ENCODE assay signal across 34 cellular contexts in the genomic region with DNA sequence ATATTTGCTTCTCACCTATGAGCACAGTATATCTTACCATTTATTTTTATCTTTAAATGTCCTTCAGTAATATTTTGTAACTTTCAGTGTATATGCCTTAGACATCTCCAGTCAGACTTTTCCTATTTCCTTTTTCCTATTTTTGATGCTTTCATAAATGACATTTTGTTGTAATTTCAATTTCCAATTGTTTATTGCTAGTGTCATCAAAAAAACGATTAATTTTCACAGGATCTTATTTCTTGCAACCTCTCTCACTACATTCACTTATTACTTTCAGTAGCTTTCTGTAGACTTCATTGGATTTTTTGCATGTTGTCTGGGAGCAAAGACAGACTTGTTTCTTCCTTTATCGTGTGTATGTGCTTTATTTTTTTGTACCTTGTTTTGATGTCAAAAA.
"Had no signal": no experiment of that assay in that cellular context is flagged by ENCODE, and none has a peak within 500 bp of the region (broad histone marks: within the 10 kb centered on the region; RNA-seq: fewer than 3 reads in every experiment).

No MANE protein-coding gene starts in this region.

- H3K4me3 ChIP-seq: adrenal gland, body of pancreas, breast epithelium had no signal

- H3K4me1 ChIP-seq: adrenal gland, body of pancreas, breast epithelium had no signal

- H3K9me3 ChIP-seq: adrenal gland had no signal

- H3K36me3 ChIP-seq: adrenal gland, brain microvascular endothelial cell, breast epithelium had no signal

- DNase-seq: activated B cell treated with CpG ODN at 0.5 μM for 24 hours; activated CD4-positive, alpha-beta memory T cell treated with anti-CD3 and anti-CD28 coated beads for 36 hours; activated CD4-positive, alpha-beta T cell treated with anti-CD3 and anti-CD28 coated beads for 4 hours; activated CD4-positive, alpha-beta T cell treated with anti-CD3 and anti-CD28 coated beads, Interleukin-2, amount 10 ng/mL, durations not matched to agents 24 days and 14 days; activated CD4-positive, alpha-beta T cell treated with anti-CD3 and anti-CD28 coated beads, Interleukin-2, amount 50 U/mL, for 1 hour; activated CD4-positive, alpha-beta T cell treated with anti-CD3 and anti-CD28 coated beads, Interleukin-2, amount 50 U/mL, for 4 hours; activated CD4-positive, CD25-positive, alpha-beta regulatory T cell treated with anti-CD3 and anti-CD28 coated beads, Interleukin-2, amount 50 U/mL, for 72 hours; activated CD8-positive, alpha-beta memory T cell treated with anti-CD3 and anti-CD28 coated beads, Interleukin-2, amount 50 U/mL, for 4 hours; activated CD8-positive, alpha-beta T cell treated with anti-CD3 and anti-CD28 coated beads for 36 hours; activated effector memory CD4-positive, alpha-beta T cell treated with anti-CD3 and anti-CD28 coated beads, Interleukin-2, amount 50 U/mL, for 16 hours; activated gamma-delta T cell treated with Interleukin-2 at 50 U/mL for 16 hours; activated naive CD4-positive, alpha-beta T cell; activated naive CD4-positive, alpha-beta T cell treated with anti-CD3 and anti-CD28 coated beads for 36 hours; activated naive CD4-positive, alpha-beta T cell treated with anti-CD3 and anti-CD28 coated beads, Interleukin-2, amount 50 U/mL, for 16 hours; activated naive CD8-positive, alpha-beta T cell treated with anti-CD3 and anti-CD28 coated beads for 36 hours; activated T-cell treated with anti-CD3 and anti-CD28 coated beads for 4 hours; activated T-cell treated with anti-CD3 and anti-CD28 coated beads, Interleukin-2, amount 50 U/mL, for 1 hour; activated T-cell treated with anti-CD3 and anti-CD28 coated beads, Interleukin-2, amount 50 U/mL, for 4 hours; activated T-cell treated with anti-CD3 and anti-CD28 coated beads, Interleukin-2, amount 50 U/mL, for 72 hours; adrenal gland; amniotic stem cell; aorta; body of pancreas; brain microvascular endothelial cell; central memory CD4-positive, alpha-beta T cell; T-helper 1 cell; T-helper 2 cell; T-helper 9 cell had no signal

- H3K27me3 ChIP-seq: adrenal gland, body of pancreas, brain microvascular endothelial cell, breast epithelium had no signal

- ATAC-seq: activated CD8-positive, alpha-beta T cell treated with anti-CD3 and anti-CD28 coated beads for 36 hours; activated naive CD4-positive, alpha-beta T cell treated with anti-CD3 and anti-CD28 coated beads, Interleukin-2, amount 50 U/mL, for 72 hours; activated T-cell treated with anti-CD3 and anti-CD28 coated beads, Interleukin-2, amount 50 U/mL, for 4 hours; activated T-cell treated with anti-CD3 and anti-CD28 coated beads, Interleukin-2, amount 50 U/mL, for 72 hours; activated T-helper 17 cell treated with anti-CD3 and anti-CD28 coated beads, Interleukin-2, amount 50 U/mL, for 72 hours; body of pancreas had no signal

- FAIRE-seq: astrocyte, TTC549 had no signal

- H3K27ac ChIP-seq: adrenal gland, body of pancreas, brain microvascular endothelial cell, breast epithelium, VCaP had no signal
